16 cellular contexts compared by ENCODE assay signal in the genomic region with DNA sequence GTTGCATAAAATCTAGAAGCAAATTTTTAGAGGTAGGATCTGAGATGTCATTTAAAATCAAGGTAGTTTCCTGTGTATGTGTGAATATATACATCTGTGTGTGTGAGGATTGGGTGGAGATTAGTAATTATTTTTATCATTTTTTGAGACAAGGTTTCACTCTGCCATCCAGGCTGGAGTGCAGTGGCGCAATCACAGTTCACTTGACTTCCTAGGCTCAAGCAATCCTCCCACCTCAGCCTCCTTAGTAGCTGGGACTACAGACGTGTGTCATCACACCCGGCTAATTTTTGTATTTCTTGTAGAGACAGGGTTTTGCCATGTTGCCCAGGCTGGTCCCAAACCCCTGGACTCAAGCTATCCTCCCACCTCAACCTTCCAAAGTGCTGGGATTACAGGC.
A peak's percentile ranks its signal among the peaks of the same experiment; 100 is the strongest.
DNase-seq lines count a peak whose midpoint lies in the region; ATAC-seq, FAIRE-seq and TF ChIP-seq lines count a peak whose summit lies in the region.
"Had no signal": no experiment of that assay in that cellular context is flagged by ENCODE, and none has a peak within 500 bp of the region (broad histone marks: within the 10 kb centered on the region; RNA-seq: fewer than 3 reads in every experiment).

No MANE protein-coding gene starts in this region.

- TF ChIP-seq RAD21 in HepG2 (CRISPR knock-in tag; IDR thresholded peaks at IDR 0.05) = no peak

- H3K36me3 Mint-ChIP-seq in chondrocyte (ENCODE audit: low read depth) = peaks cover 4% of the 10 kb centered on the region
- H3K36me3 Mint-ChIP-seq in activated naive CD4-positive, alpha-beta T cell treated with anti-CD3 and anti-CD28 coated beads, Interleukin-2, amount 10 ng/mL, durations not matched to agents 7 days and 5 days = no peaks in the 10 kb centered on the region

- H4K20me1 ChIP-seq in HepG2 (ENCODE audit: insufficient read depth, low read length) (no peaks in the 10 kb centered on the region), smooth muscle cell (ENCODE audit: low read depth) (no peaks in the 10 kb centered on the region)

- ATAC-seq in HepG2 (no peak), right lobe of liver (no peak)
- ATAC-seq: GM23338 had no signal

- H2AFZ ChIP-seq in HepG2 (ENCODE audit: low read length) = no peak overlapping the region
- H2AFZ ChIP-seq in smooth muscle cell (ENCODE audit: low read depth) = no peak overlapping the region
- no peak overlapping the region for H2AFZ ChIP-seq in mesenchymal stem cell (ENCODE audit: low read depth, low read length)
- H2AFZ ChIP-seq: GM23338 had no signal

- no peak overlapping the region for H2BK15ac ChIP-seq in mesenchymal stem cell (ENCODE audit: low read depth, poor library complexity, severe bottlenecking)

- H3K4me1 ChIP-seq in HepG2 (ENCODE audit: insufficient read depth, low read length) = no peaks in the 10 kb centered on the region
- no peaks in the 10 kb centered on the region for H3K4me1 ChIP-seq in right lobe of liver
- H3K4me1 ChIP-seq in smooth muscle cell (ENCODE audit: low read depth) = no peaks in the 10 kb centered on the region
- H3K4me1 ChIP-seq in uterus = no peaks in the 10 kb centered on the region
- H3K4me1 ChIP-seq in mesenchymal stem cell (ENCODE audit: control insufficient read depth, insufficient read depth, low read depth, low read length) = no peaks in the 10 kb centered on the region

- no peak overlapping the region for H3K27ac ChIP-seq in HepG2 (ENCODE audit: extremely low read length, insufficient read depth, low read length)
- H3K27ac ChIP-seq in right lobe of liver = no peak overlapping the region
- H3K27ac ChIP-seq in RWPE1 = peak overlapping the region; percentile 59; the same call in 1 of the 2 replicates
- peak overlapping the region; percentile 79 for H3K27ac ChIP-seq in smooth muscle cell (ENCODE audit: low read depth)
- H3K27ac ChIP-seq in uterus = no peak overlapping the region
- no peak overlapping the region for H3K27ac ChIP-seq in mesenchymal stem cell (ENCODE audit: low read length, poor library complexity, severe bottlenecking)
- H3K27ac ChIP-seq: BLaER1 treated with 17β-estradiol and CSF1 and Interleukin-3, amounts not matched to agents 10 nM and 100 nM had no signal

- no peak overlapping the region for H3K23ac ChIP-seq in mesenchymal stem cell (ENCODE audit: low read length in 2 of 2)

- H3K4me3 Mint-ChIP-seq in chondrocyte (ENCODE audit: unreplicated experiment) = no peak overlapping the region
- no peak overlapping the region for H3K4me3 Mint-ChIP-seq in activated naive CD4-positive, alpha-beta T cell treated with anti-CD3 and anti-CD28 coated beads, Interleukin-2, amount 10 ng/mL, durations not matched to agents 7 days and 5 days
- H3K4me3 Mint-ChIP-seq: CD4-positive, CD25-positive, alpha-beta regulatory T cell; GM23338 had no signal

- H2BK12ac ChIP-seq in mesenchymal stem cell (ENCODE audit: low read length in 2 of 2) = no peak overlapping the region

- 91% methylated on average over 3 of the region's 3 CpGs for WGBS in HepG2 (ENCODE audit: low lambda C conversion rate)
- WGBS in right lobe of liver (ENCODE audit: insufficient coverage, low coverage, low lambda C conversion rate, missing lambda C conversion rate) = 82% methylated on average over 3 of the region's 3 CpGs
- WGBS in smooth muscle cell (ENCODE audit: low lambda C conversion rate) = 84% methylated on average over 3 of the region's 3 CpGs
- 100% methylated on average over 2 of the region's 3 CpGs for WGBS in mesenchymal stem cell

- BruUV-seq in HepG2 (replicated peaks; lab: Mats Ljungman, UMichigan) = no TSS peak

- H3K79me2 ChIP-seq in HepG2 (ENCODE audit: insufficient read depth, low read length) (no peaks in the 10 kb centered on the region), smooth muscle cell (ENCODE audit: low read depth) (peaks cover 27% of the 10 kb centered on the region)

- CTCF ChIA-PET in HepG2 (lab: Yijun Ruan, JAX; ENCODE audit: low intra/inter-chr PET ratio, low total read pairs) = no interaction called here
- CTCF ChIA-PET in RWPE1 (lab: Yijun Ruan, JAX) = no interaction called here
- CTCF ChIA-PET in activated naive CD4-positive, alpha-beta T cell treated with anti-CD3 and anti-CD28 coated beads, Interleukin-2, amount 10 ng/mL, durations not matched to agents 7 days and 5 days (lab: Charles Lee) = no interaction called here

- peak overlapping the region; percentile 81 for H3K27ac Mint-ChIP-seq in chondrocyte (ENCODE audit: unreplicated experiment)
- H3K27ac Mint-ChIP-seq in activated naive CD4-positive, alpha-beta T cell treated with anti-CD3 and anti-CD28 coated beads, Interleukin-2, amount 10 ng/mL, durations not matched to agents 7 days and 5 days = no peak overlapping the region
- H3K27ac Mint-ChIP-seq: CD4-positive, CD25-positive, alpha-beta regulatory T cell; GM23338 had no signal

- TF ChIP-seq CTCF in HepG2 (CRISPR knock-in tag; IDR thresholded peaks at IDR 0.05) = no peak
- TF ChIP-seq CTCF in right lobe of liver (IDR thresholded peaks at IDR 0.05) = no peak
- no peak for TF ChIP-seq CTCF in RWPE1 (conservative IDR thresholded peaks at IDR 0.05; ENCODE audit: low read depth)
- no peak for TF ChIP-seq CTCF in chondrocyte (IDR thresholded peaks at IDR 0.05)
- no peak for TF ChIP-seq CTCF in smooth muscle cell (IDR thresholded peaks at IDR 0.05; ENCODE audit: borderline replicate concordance, insufficient read depth, poor library complexity, severe bottlenecking)
- no peak for TF ChIP-seq CTCF in uterus (IDR thresholded peaks at IDR 0.05)

- H3K9ac ChIP-seq in HepG2 (ENCODE audit: insufficient read depth, low read depth, low read length) (no peak overlapping the region), smooth muscle cell (ENCODE audit: low read depth) (no peak overlapping the region), mesenchymal stem cell (ENCODE audit: low read length) (no peak overlapping the region)
- H3K9ac ChIP-seq: BLaER1 treated with 17β-estradiol and CSF1 and Interleukin-3, amounts not matched to agents 10 nM and 100 nM had no signal

- TF ChIP-seq EP300 in HepG2 (IDR thresholded peaks at IDR 0.05; ENCODE audit: low read depth in 2 of 2, low read length in 2 of 2) = no peak
- TF ChIP-seq EP300 in HepG2 (CRISPR knock-in tag; IDR thresholded peaks at IDR 0.05; ENCODE audit: borderline replicate concordance) = no peak

- no peak overlapping the region for H3K4me3 ChIP-seq in HepG2 (replicated peaks in 1 of 3; ENCODE audit: insufficient read depth in 1 of 3, low read depth in 2 of 3, low read length in 3 of 3)
- H3K4me3 ChIP-seq in right lobe of liver = no peak overlapping the region
- no peak overlapping the region for H3K4me3 ChIP-seq in smooth muscle cell
- no peak overlapping the region for H3K4me3 ChIP-seq in uterus
- no peak overlapping the region for H3K4me3 ChIP-seq in mesenchymal stem cell (ENCODE audit: insufficient read depth in 1 of 2, low read depth in 1 of 2, low read length in 2 of 2)
- H3K4me3 ChIP-seq: BLaER1 treated with 17β-estradiol and CSF1 and Interleukin-3, amounts not matched to agents 10 nM and 100 nM; GM23338 had no signal

- no peak overlapping the region for H3K18ac ChIP-seq in mesenchymal stem cell (ENCODE audit: low read depth in 1 of 2, low read length in 2 of 2)

- H3F3A ChIP-seq in smooth muscle cell (ENCODE audit: low read depth) = no peaks in the 10 kb centered on the region

- H2BK120ac ChIP-seq in mesenchymal stem cell (ENCODE audit: low read depth, low read length) = no peak overlapping the region

- peaks cover 61% of the 10 kb centered on the region for H3K4me1 Mint-ChIP-seq in chondrocyte (ENCODE audit: low read depth)
- peaks cover 2% of the 10 kb centered on the region for H3K4me1 Mint-ChIP-seq in activated naive CD4-positive, alpha-beta T cell treated with anti-CD3 and anti-CD28 coated beads, Interleukin-2, amount 10 ng/mL, durations not matched to agents 7 days and 5 days

- no peaks in the 10 kb centered on the region for H3K27me3 ChIP-seq in HepG2 (ENCODE audit: control insufficient read depth in 1 of 2, insufficient read depth in 2 of 2, low read length in 2 of 2)
- no peaks in the 10 kb centered on the region for H3K27me3 ChIP-seq in right lobe of liver
- H3K27me3 ChIP-seq in smooth muscle cell (ENCODE audit: low read depth) = no peaks in the 10 kb centered on the region
- no peaks in the 10 kb centered on the region for H3K27me3 ChIP-seq in uterus
- no peaks in the 10 kb centered on the region for H3K27me3 ChIP-seq in mesenchymal stem cell (ENCODE audit: control insufficient read depth in 1 of 2, insufficient read depth in 1 of 2, low read length in 2 of 2)
- H3K27me3 ChIP-seq: BLaER1 treated with 17β-estradiol and CSF1 and Interleukin-3, amounts not matched to agents 10 nM and 100 nM had no signal

- H3K14ac ChIP-seq in mesenchymal stem cell (ENCODE audit: low read length in 2 of 2) = no peak overlapping the region

- H3K36me3 ChIP-seq in HepG2 (replicated peaks in 1 of 2; ENCODE audit: control insufficient read depth in 1 of 2, insufficient read depth in 2 of 2, low read length in 2 of 2) (no peaks in the 10 kb centered on the region), right lobe of liver (no peaks in the 10 kb centered on the region), smooth muscle cell (ENCODE audit: low read depth) (no peaks in the 10 kb centered on the region), uterus (no peaks in the 10 kb centered on the region), mesenchymal stem cell (ENCODE audit: control insufficient read depth in 1 of 2, insufficient read depth in 2 of 2, low read depth in 1 of 2, low read length in 2 of 2) (no peaks in the 10 kb centered on the region)

- no peak overlapping the region for H4K91ac ChIP-seq in mesenchymal stem cell (ENCODE audit: low read length)

- POLR2A ChIA-PET in HepG2 (lab: Yijun Ruan, JAX) (no interaction called here), RWPE1 (lab: Yijun Ruan, JAX; ENCODE audit: low non-redundant PET) (no interaction called here)

- no peak overlapping the region for H2BK5ac ChIP-seq in mesenchymal stem cell (ENCODE audit: low read depth, low read length, poor library complexity, severe bottlenecking)

- H3K4me2 ChIP-seq in HepG2 (ENCODE audit: low read depth, low read length) (no peak overlapping the region), smooth muscle cell (no peak overlapping the region), mesenchymal stem cell (ENCODE audit: low read length, poor library complexity, severe bottlenecking) (no peak overlapping the region)
- H3K4me2 ChIP-seq: BLaER1 treated with 17β-estradiol and CSF1 and Interleukin-3, amounts not matched to agents 10 nM and 100 nM; GM23338 had no signal

- DNase-seq in HepG2 (ENCODE audit: low spot score) (no peak), right lobe of liver (no peak), RWPE1 (ENCODE audit: low spot score) (no peak), chondrocyte (ENCODE audit: low spot score) (no peak), smooth muscle cell (lab: John Stamatoyannopoulos, UW; ENCODE audit: unreplicated experiment) (no peak), uterus (no peak), mesenchymal stem cell (no peak)
- DNase-seq in activated naive CD4-positive, alpha-beta T cell treated with anti-CD3 and anti-CD28 coated beads, Interleukin-2, amount 10 ng/mL, durations not matched to agents 7 days and 5 days = no peak
- DNase-seq: 8988T; ACHN; CD4-positive, CD25-positive, alpha-beta regulatory T cell; DMS53; H7 had no signal

- H2AK5ac ChIP-seq in mesenchymal stem cell (ENCODE audit: low read length, severe bottlenecking) = no peak overlapping the region

- H3K9me3 ChIP-seq in HepG2 (ENCODE audit: low read length) (no peaks in the 10 kb centered on the region), right lobe of liver (no peaks in the 10 kb centered on the region), smooth muscle cell (replicated peaks; ENCODE audit: low read depth) (no peaks in the 10 kb centered on the region), uterus (no peaks in the 10 kb centered on the region), mesenchymal stem cell (ENCODE audit: control insufficient read depth, low read length) (no peaks in the 10 kb centered on the region)

- H3K4ac ChIP-seq in mesenchymal stem cell (ENCODE audit: low read depth in 1 of 2, low read length in 2 of 2) = no peak overlapping the region

- no peak overlapping the region for H4K8ac ChIP-seq in mesenchymal stem cell (ENCODE audit: low read length)

- FAIRE-seq in HepG2 (lab: Jason Lieb, UNC) = no peak
- FAIRE-seq: HTR-8/SVneo had no signal

- intact Hi-C loops in HepG2 (cut with micrococcal nuclease; ENCODE audit: unreplicated experiment) (no loop called here), right lobe of liver (cut with DNase I) (no loop called here), uterus (cut with DNase I; ENCODE audit: low total_unique reads) (no loop called here)

- no peaks in the 10 kb centered on the region for H3K9me3 Mint-ChIP-seq in chondrocyte (ENCODE audit: low read depth)
- no peaks in the 10 kb centered on the region for H3K9me3 Mint-ChIP-seq in activated naive CD4-positive, alpha-beta T cell treated with anti-CD3 and anti-CD28 coated beads, Interleukin-2, amount 10 ng/mL, durations not matched to agents 7 days and 5 days
- H3K9me3 Mint-ChIP-seq: CD4-positive, CD25-positive, alpha-beta regulatory T cell; GM23338 had no signal

- H3K79me1 ChIP-seq in mesenchymal stem cell (replicated peaks; ENCODE audit: low read length, poor library complexity, severe bottlenecking) = peaks cover 13% of the 10 kb centered on the region

- TF ChIP-seq POLR2A in HepG2 (IDR thresholded peaks at IDR 0.05; ENCODE audit: insufficient read depth in 1 of 2, low read depth in 2 of 2, low read length in 2 of 2) = no peak
- no peak for TF ChIP-seq POLR2A in right lobe of liver (IDR thresholded peaks at IDR 0.05)
- TF ChIP-seq POLR2A in uterus (IDR thresholded peaks at IDR 0.05) = no peak

- in situ Hi-C loops in HepG2 (cut with HindIII; ENCODE audit: extremely low pct_ligation_motif_present, low pct_unique_long_range_greater_than_20kb) = no loop called here

- no peaks in the 10 kb centered on the region for H3K27me3 Mint-ChIP-seq in chondrocyte (ENCODE audit: low read depth)
- no peaks in the 10 kb centered on the region for H3K27me3 Mint-ChIP-seq in activated naive CD4-positive, alpha-beta T cell treated with anti-CD3 and anti-CD28 coated beads, Interleukin-2, amount 10 ng/mL, durations not matched to agents 7 days and 5 days
- H3K27me3 Mint-ChIP-seq: CD4-positive, CD25-positive, alpha-beta regulatory T cell had no signal

Comparison
In these comparisons a context has a peak if more than half of its experiments do, and no peak if none do; other contexts are left out.
1. H3K27ac ChIP-seq: peak in RWPE1 (single experiment) and smooth muscle cell (single experiment); none in HepG2 (single experiment), right lobe of liver (0 of 3), uterus (0 of 2) and mesenchymal stem cell (single experiment).